Comparison of ENCODE assay signal across 18 cellular contexts in the genomic region with DNA sequence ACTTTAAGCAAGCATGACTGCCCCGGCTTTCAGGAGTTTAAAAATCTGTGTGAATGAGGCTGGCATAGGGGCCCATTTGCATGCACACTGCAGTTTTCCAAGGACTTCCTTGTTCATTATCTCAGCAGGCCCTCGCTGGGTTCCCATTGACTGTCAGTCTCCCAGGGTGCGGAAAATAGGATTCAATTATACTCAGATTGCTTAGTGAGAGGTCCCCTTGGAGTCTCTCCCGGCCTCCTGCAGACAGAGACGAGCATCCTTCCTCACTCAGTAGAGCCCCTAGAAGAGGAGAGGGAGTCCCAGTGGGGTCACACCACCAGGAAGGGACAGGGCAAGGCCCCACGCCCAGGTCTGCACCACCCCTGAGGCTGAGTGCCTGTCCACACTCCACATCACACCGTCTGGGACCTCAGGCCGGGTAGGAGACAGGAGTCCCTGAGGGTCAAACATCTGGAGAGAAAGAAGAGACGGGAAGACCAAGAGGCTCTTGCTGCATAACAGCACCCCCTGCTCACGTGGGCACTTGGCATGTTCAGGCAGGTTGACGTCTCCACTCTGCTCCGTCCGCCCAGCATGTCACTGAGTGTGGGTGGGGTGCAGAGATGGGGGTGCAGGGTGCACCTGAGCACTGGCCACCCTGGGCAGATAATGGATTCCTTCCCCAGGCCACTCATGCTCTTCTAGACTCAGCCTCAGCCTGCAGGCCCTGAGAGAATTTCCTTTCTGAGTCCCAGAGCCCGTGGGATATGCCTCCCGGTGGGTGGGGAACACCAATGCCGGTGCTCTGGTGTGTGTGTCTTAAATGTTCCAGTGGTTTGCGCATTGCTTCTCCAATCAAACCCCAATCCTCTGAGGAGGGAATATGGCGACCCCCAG. TPM values are rescaled to one million over a fixed set of nuclear protein-coding genes. Genes with fewer than 3 reads are reported as not detected.
A peak's percentile ranks its signal among the peaks of the same experiment; 100 is the strongest.
DNase-seq lines count a peak whose midpoint lies in the region; ATAC-seq and TF ChIP-seq lines count a peak whose summit lies in the region.
"Had no signal": no experiment of that assay in that cellular context is flagged by ENCODE, and none has a peak within 500 bp of the region (broad histone marks: within the 10 kb centered on the region; RNA-seq: fewer than 3 reads in every experiment).

No MANE protein-coding gene starts in this region.

- H4K20me1 ChIP-seq in neural progenitor cell (ENCODE audit: low read depth) = no peaks in the 10 kb centered on the region
- H4K20me1 ChIP-seq: BLaER1 treated with 17β-estradiol and CSF1 and Interleukin-3, amounts not matched to agents 10 nM and 100 nM had no signal

- H3K4me3 ChIP-seq in SK-N-MC (no peak overlapping the region), neural progenitor cell (no peak overlapping the region)
- H3K4me3 ChIP-seq: BLaER1 treated with 17β-estradiol and CSF1 and Interleukin-3, amounts not matched to agents 10 nM and 100 nM had no signal

- H3K9me3 ChIP-seq in SK-N-MC (ENCODE audit: low read depth, low read length) = no peaks in the 10 kb centered on the region
- H3K9me3 ChIP-seq in neural progenitor cell (ENCODE audit: low read depth) = no peaks in the 10 kb centered on the region

- peaks cover 9% of the 10 kb centered on the region for H3K27me3 Mint-ChIP-seq in neural progenitor cell (ENCODE audit: insufficient read depth, low read depth)
- H3K27me3 Mint-ChIP-seq: T-helper 17 cell had no signal

- peaks cover 3% of the 10 kb centered on the region for H3K36me3 Mint-ChIP-seq in neural progenitor cell

- H3K27me3 ChIP-seq in neural progenitor cell = no peaks in the 10 kb centered on the region
- H3K27me3 ChIP-seq: BLaER1 treated with 17β-estradiol and CSF1 and Interleukin-3, amounts not matched to agents 10 nM and 100 nM had no signal

- DNase-seq in NCI-H187 (lab: John Stamatoyannopoulos, UW) (peak; percentile 37 to 59), NCI-H187 treated with DMSO at 0.1 percent for 48 hours (lab: John Stamatoyannopoulos, UW) (no peak), NCI-H2081 treated with DMSO at 0.1 percent for 48 hours (lab: John Stamatoyannopoulos, UW) (peak; percentile 69), SK-N-MC (ENCODE audit: low read depth, low spot score) (peak; percentile 56), neural progenitor cell (ENCODE audit: low spot score) (peak; percentile 42), occipital lobe (lab: John Stamatoyannopoulos, UW) (no peak)
- DNase-seq: activated CD4-positive, CD25-positive, alpha-beta regulatory T cell; amniotic stem cell; NCI-H1694 treated with DMSO at 0.1 percent for 48 hours; right cardiac atrium; SHP77 treated with DMSO at 0.1 percent for 48 hours; stimulated activated CD4-positive, alpha-beta T cell treated with anti-CD3 and anti-CD28 coated beads, Interleukin-15, amount 100 ng/mL, for 24 hours; stimulated activated naive CD4-positive, alpha-beta T cell; T-helper 17 cell had no signal

- H3K79me2 ChIP-seq in neural progenitor cell (ENCODE audit: low read depth) = no peaks in the 10 kb centered on the region

- peaks cover 21% of the 10 kb centered on the region for H3K4me1 ChIP-seq in neural progenitor cell

- peak overlapping the region; percentile 55 for H3K4me2 ChIP-seq in neural progenitor cell
- H3K4me2 ChIP-seq: BLaER1 treated with 17β-estradiol and CSF1 and Interleukin-3, amounts not matched to agents 10 nM and 100 nM had no signal

- H3K27ac Mint-ChIP-seq in neural progenitor cell = peak overlapping the region; percentile 70
- H3K27ac Mint-ChIP-seq: T-helper 17 cell had no signal

- H3K4me1 Mint-ChIP-seq in neural progenitor cell = peaks cover 24% of the 10 kb centered on the region
- H3K4me1 Mint-ChIP-seq: T-helper 17 cell had no signal

- no peak overlapping the region for H3K4me3 Mint-ChIP-seq in neural progenitor cell
- H3K4me3 Mint-ChIP-seq: T-helper 17 cell had no signal

- ATAC-seq in HG02642 (IDR thresholded peaks at IDR 0.05; ENCODE audit: poor library complexity, unreplicated experiment) = no peak
- ATAC-seq in HG02763 (IDR thresholded peaks at IDR 0.05; ENCODE audit: unreplicated experiment) = no peak
- ATAC-seq: HCT116, T-helper 17 cell had no signal

- H2AFZ ChIP-seq in neural progenitor cell (replicated peaks) = no peak overlapping the region

- H3K9me3 Mint-ChIP-seq in neural progenitor cell = no peaks in the 10 kb centered on the region

- H3K27ac ChIP-seq in SK-N-MC = no peak overlapping the region
- peak overlapping the region; percentile 37 for H3K27ac ChIP-seq in neural progenitor cell

- no peak for TF ChIP-seq CTCF in neural progenitor cell (IDR thresholded peaks at IDR 0.05)

- peaks cover 21% of the 10 kb centered on the region for H3F3A ChIP-seq in neural progenitor cell (ENCODE audit: low read depth)

- no peak overlapping the region for H3K9ac ChIP-seq in SK-N-MC (ENCODE audit: insufficient read length)
- no peak overlapping the region for H3K9ac ChIP-seq in neural progenitor cell
- H3K9ac ChIP-seq: BLaER1 treated with 17β-estradiol and CSF1 and Interleukin-3, amounts not matched to agents 10 nM and 100 nM had no signal

- H3K36me3 ChIP-seq in SK-N-MC (ENCODE audit: insufficient read depth, low read length) (no peaks in the 10 kb centered on the region), neural progenitor cell (no peaks in the 10 kb centered on the region)

RNA-seq across cellular contexts. Expression of a gene that starts 58.8 kb away (rescaled TPM):
- total RNA-seq in neural progenitor cell (ENCODE audit: low replicate concordance) = 131 and 132 TPM in 2 replicates
- 11.9 TPM for total RNA-seq in occipital lobe

Comparison
In these comparisons a context has a peak if more than half of its experiments do, and no peak if none do; other contexts are left out.
1. DNase-seq: peak in NCI-H187 (2 of 2), NCI-H2081 treated with DMSO at 0.1 percent for 48 hours (single experiment), SK-N-MC (single experiment) and neural progenitor cell (single experiment); none in NCI-H187 treated with DMSO at 0.1 percent for 48 hours (single experiment) and occipital lobe (single experiment).
2. RNA of a gene that starts 58.8 kb away (total RNA-seq): 131 to 132 TPM in neural progenitor cell; 11.9 TPM in occipital lobe (single experiment); every median in the first group is over 10 times any median in the second.